ENCODE assay signal across 12 cellular contexts in the genomic region with DNA sequence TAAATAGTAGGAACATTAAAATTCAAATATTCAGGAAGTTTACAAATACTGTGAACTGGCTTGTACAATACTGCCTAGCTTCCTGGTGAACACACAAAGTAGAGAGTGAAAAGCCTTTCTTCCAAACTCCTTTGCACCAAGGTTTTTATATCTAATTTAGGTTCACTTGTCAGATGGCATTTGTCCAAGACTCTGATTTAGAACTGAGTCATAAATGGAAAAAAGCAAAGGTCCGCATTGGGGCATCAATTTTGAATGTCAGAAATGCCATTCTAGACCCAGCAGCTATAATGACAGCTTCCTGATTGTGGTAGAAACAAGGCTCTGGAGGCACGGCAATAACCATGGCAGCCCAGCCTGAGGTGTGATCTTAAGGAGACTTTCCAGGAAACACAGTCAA.
DNase-seq lines count a peak whose midpoint lies in the region; ATAC-seq and TF ChIP-seq lines count a peak whose summit lies in the region.
"Had no signal": no experiment of that assay in that cellular context is flagged by ENCODE, and none has a peak within 500 bp of the region (broad histone marks: within the 10 kb centered on the region; RNA-seq: fewer than 3 reads in every experiment).

No MANE protein-coding gene starts in this region.

- no peaks in the 10 kb centered on the region for H3K9me3 Mint-ChIP-seq in activated naive CD8-positive, alpha-beta T cell treated with anti-CD3 and anti-CD28 coated beads, Interleukin-2, amount 50 U/mL, for 24 hours
- no peaks in the 10 kb centered on the region for H3K9me3 Mint-ChIP-seq in activated naive CD8-positive, alpha-beta T cell treated with anti-CD3 and anti-CD28 coated beads for 36 hours
- no peaks in the 10 kb centered on the region for H3K9me3 Mint-ChIP-seq in activated T-cell treated with anti-CD3 and anti-CD28 coated beads, Interleukin-2, amount 50 U/mL, for 72 hours
- H3K9me3 Mint-ChIP-seq: immature natural killer cell had no signal

- no peaks in the 10 kb centered on the region for H3K27me3 ChIP-seq in foreskin keratinocyte
- H3K27me3 ChIP-seq: transverse colon had no signal

- peak; percentile 54 for ATAC-seq in activated naive CD8-positive, alpha-beta T cell treated with anti-CD3 and anti-CD28 coated beads, Interleukin-2, amount 50 U/mL, for 24 hours
- ATAC-seq in foreskin keratinocyte (peak; percentile 45), HG03139 (IDR thresholded peaks at IDR 0.05; ENCODE audit: unreplicated experiment) (no peak)
- no peak for ATAC-seq in activated T-cell treated with anti-CD3 and anti-CD28 coated beads, Interleukin-2, amount 50 U/mL, for 72 hours (replicated peaks in 1 of 2)

- H3K36me3 Mint-ChIP-seq in activated naive CD8-positive, alpha-beta T cell treated with anti-CD3 and anti-CD28 coated beads, Interleukin-2, amount 50 U/mL, for 24 hours (ENCODE audit: low read depth), result peaks cover 9% of the 10 kb centered on the region
- peaks cover 3% of the 10 kb centered on the region for H3K36me3 Mint-ChIP-seq in activated naive CD8-positive, alpha-beta T cell treated with anti-CD3 and anti-CD28 coated beads for 36 hours
- peaks cover 0 to 2% of the 10 kb centered on the region in 2 donors for H3K36me3 Mint-ChIP-seq in activated T-cell treated with anti-CD3 and anti-CD28 coated beads, Interleukin-2, amount 50 U/mL, for 72 hours (ENCODE audit: insufficient read depth in 2 of 2)

- H3K27ac Mint-ChIP-seq in activated naive CD8-positive, alpha-beta T cell treated with anti-CD3 and anti-CD28 coated beads, Interleukin-2, amount 50 U/mL, for 24 hours, result no peak overlapping the region
- H3K27ac Mint-ChIP-seq in activated naive CD8-positive, alpha-beta T cell treated with anti-CD3 and anti-CD28 coated beads for 36 hours, result no peak overlapping the region
- no peak overlapping the region for H3K27ac Mint-ChIP-seq in activated T-cell treated with anti-CD3 and anti-CD28 coated beads, Interleukin-2, amount 50 U/mL, for 72 hours
- H3K27ac Mint-ChIP-seq: immature natural killer cell had no signal

- DNase-seq in activated naive CD8-positive, alpha-beta T cell treated with anti-CD3 and anti-CD28 coated beads, Interleukin-2, amount 50 U/mL, for 24 hours, result no peak
- no peak for DNase-seq in activated naive CD8-positive, alpha-beta T cell treated with anti-CD3 and anti-CD28 coated beads for 36 hours
- DNase-seq in amniotic epithelial cell (ENCODE audit: low read depth), result peak; percentile 37
- DNase-seq in foreskin keratinocyte, result peak; percentile 36 to 71
- DNase-seq in activated T-cell treated with anti-CD3 and anti-CD28 coated beads, Interleukin-2, amount 50 U/mL, for 72 hours, result no peak
- DNase-seq in NK-92 (lab: John Stamatoyannopoulos, UW; ENCODE audit: unreplicated experiment), result no peak
- DNase-seq in KG1 (lab: John Stamatoyannopoulos, UW), result no peak
- DNase-seq: aorta, immature natural killer cell, naive B cell, transverse colon had no signal

- no peaks in the 10 kb centered on the region for H3K27me3 Mint-ChIP-seq in activated naive CD8-positive, alpha-beta T cell treated with anti-CD3 and anti-CD28 coated beads, Interleukin-2, amount 50 U/mL, for 24 hours
- H3K27me3 Mint-ChIP-seq in activated naive CD8-positive, alpha-beta T cell treated with anti-CD3 and anti-CD28 coated beads for 36 hours, result no peaks in the 10 kb centered on the region
- H3K27me3 Mint-ChIP-seq in activated T-cell treated with anti-CD3 and anti-CD28 coated beads, Interleukin-2, amount 50 U/mL, for 72 hours (ENCODE audit: low read depth), result no peaks in the 10 kb centered on the region
- H3K27me3 Mint-ChIP-seq: naive B cell had no signal

- H3K4me3 Mint-ChIP-seq in activated naive CD8-positive, alpha-beta T cell treated with anti-CD3 and anti-CD28 coated beads, Interleukin-2, amount 50 U/mL, for 24 hours, result no peak overlapping the region
- H3K4me3 Mint-ChIP-seq in activated naive CD8-positive, alpha-beta T cell treated with anti-CD3 and anti-CD28 coated beads for 36 hours, result no peak overlapping the region
- no peak overlapping the region for H3K4me3 Mint-ChIP-seq in activated T-cell treated with anti-CD3 and anti-CD28 coated beads, Interleukin-2, amount 50 U/mL, for 72 hours
- H3K4me3 Mint-ChIP-seq: immature natural killer cell, naive B cell had no signal

- H3K27ac ChIP-seq in foreskin keratinocyte, result no peak overlapping the region
- H3K27ac ChIP-seq: transverse colon had no signal

- TF ChIP-seq CTCF in foreskin keratinocyte (conservative IDR thresholded peaks at IDR 0.05), result no peak

- peaks cover 8% of the 10 kb centered on the region for H3K4me1 ChIP-seq in foreskin keratinocyte
- H3K4me1 ChIP-seq: transverse colon had no signal

- peaks cover 8% of the 10 kb centered on the region for H3K4me1 Mint-ChIP-seq in activated naive CD8-positive, alpha-beta T cell treated with anti-CD3 and anti-CD28 coated beads, Interleukin-2, amount 50 U/mL, for 24 hours
- H3K4me1 Mint-ChIP-seq in activated naive CD8-positive, alpha-beta T cell treated with anti-CD3 and anti-CD28 coated beads for 36 hours, result peaks cover 3% of the 10 kb centered on the region
- no peaks in the 10 kb centered on the region for H3K4me1 Mint-ChIP-seq in activated T-cell treated with anti-CD3 and anti-CD28 coated beads, Interleukin-2, amount 50 U/mL, for 72 hours (ENCODE audit: low read depth)
- H3K4me1 Mint-ChIP-seq: immature natural killer cell, naive B cell had no signal

Comparison
In these comparisons a context has a peak if more than half of its experiments do, and no peak if none do; other contexts are left out.
1. ATAC-seq: peak in activated naive CD8-positive, alpha-beta T cell treated with anti-CD3 and anti-CD28 coated beads, Interleukin-2, amount 50 U/mL, for 24 hours (single experiment) and foreskin keratinocyte (single experiment); none in activated T-cell treated with anti-CD3 and anti-CD28 coated beads, Interleukin-2, amount 50 U/mL, for 72 hours (0 of 2) and HG03139 (single experiment).
2. DNase-seq: peak in amniotic epithelial cell (single experiment) and foreskin keratinocyte (2 of 2); none in activated naive CD8-positive, alpha-beta T cell treated with anti-CD3 and anti-CD28 coated beads, Interleukin-2, amount 50 U/mL, for 24 hours (single experiment), activated naive CD8-positive, alpha-beta T cell treated with anti-CD3 and anti-CD28 coated beads for 36 hours (single experiment), activated T-cell treated with anti-CD3 and anti-CD28 coated beads, Interleukin-2, amount 50 U/mL, for 72 hours (0 of 2), NK-92 (single experiment) and KG1 (single experiment).